Comparison of ENCODE assay signal across 6 cellular contexts in genomic region chr11:61962213-61963015, GRCh38. TPM values are rescaled to one million over a fixed set of nuclear protein-coding genes. Genes with fewer than 3 reads are reported as not detected.
DNase-seq lines count a peak whose midpoint lies in the region; ATAC-seq and TF ChIP-seq lines count a peak whose summit lies in the region.

No MANE protein-coding gene starts in this region.

- H3K27me3 ChIP-seq in endodermal cell (ENCODE audit: control insufficient read depth, insufficient read depth, low read length, poor library complexity, severe bottlenecking) (no peaks in the 10 kb centered on the region), gastrocnemius medialis (no peaks in the 10 kb centered on the region)

- no peak overlapping the region for H3K9ac ChIP-seq in endodermal cell (ENCODE audit: extremely low read depth, low read length, poor library complexity, severe bottlenecking)

- 91 to 96% methylated on average over 9 to 12 of the region's 12 CpGs for WGBS in endodermal cell (ENCODE audit: insufficient coverage in 1 of 2, insufficient read length in 1 of 2), 2 experiments

- H3K27ac ChIP-seq in OCI-LY7 (ENCODE audit: low read depth, low read length, poor library complexity, severe bottlenecking) (no peak overlapping the region), endodermal cell (ENCODE audit: low read depth, low read length) (no peak overlapping the region), gastrocnemius medialis (peak overlapping the region; percentile 93 to 100 (median 99))

- H3K4me3 Mint-ChIP-seq in endodermal cell: no peak overlapping the region

- BruUV-seq in OCI-LY7 (replicated peaks; lab: Mats Ljungman, UMichigan): no TSS peak

- H2AFZ ChIP-seq in OCI-LY7 (ENCODE audit: low read length): no peak overlapping the region

- H3K36me3 ChIP-seq in OCI-LY7 (ENCODE audit: insufficient read depth, low read length): peaks cover 31% of the 10 kb centered on the region
- peaks cover 34% of the 10 kb centered on the region for H3K36me3 ChIP-seq in endodermal cell (ENCODE audit: control insufficient read depth, insufficient read depth, low read length)
- H3K36me3 ChIP-seq in gastrocnemius medialis: peaks cover 0 to 27% of the 10 kb centered on the region in 2 donors

- H3K9me3 Mint-ChIP-seq in endodermal cell: no peaks in the 10 kb centered on the region

- H3K9me3 ChIP-seq in OCI-LY7 (ENCODE audit: low read length) (no peaks in the 10 kb centered on the region), endodermal cell (ENCODE audit: control insufficient read depth, low read length) (no peaks in the 10 kb centered on the region), gastrocnemius medialis (no peaks in the 10 kb centered on the region)

- CTCF ChIA-PET in OCI-LY7 (lab: Charles Lee; ENCODE audit: unreplicated experiment): interaction anchor here (0.5 kb wide), 1 partner anchor 84 kb away, joined by 4 read pairs; no protein-coding TSS in a partner anchor

- H3K4me1 ChIP-seq in OCI-LY7 (ENCODE audit: insufficient read depth, low read length, poor library complexity, severe bottlenecking) (peaks cover 35% of the 10 kb centered on the region), endodermal cell (ENCODE audit: control insufficient read depth, insufficient read depth, low read length) (no peaks in the 10 kb centered on the region), gastrocnemius medialis (peaks cover 39 to 42% of the 10 kb centered on the region in 2 donors)

- H3K4me1 Mint-ChIP-seq in endodermal cell: peaks cover 8% of the 10 kb centered on the region

- in situ Hi-C loops in gastrocnemius medialis (cut with MboI; ENCODE audit: low sequenced_read_pairs in 4 of 4): no loop called here

- POLR2A ChIA-PET in OCI-LY7 (lab: Charles Lee): no interaction called here

- H3K36me3 Mint-ChIP-seq in endodermal cell (ENCODE audit: low read depth): peaks cover 37% of the 10 kb centered on the region

- H3K4me3 ChIP-seq in OCI-LY7 (ENCODE audit: low read depth, low read length, poor library complexity, severe bottlenecking): no peak overlapping the region
- no peak overlapping the region for H3K4me3 ChIP-seq in endodermal cell (ENCODE audit: low read length)
- H3K4me3 ChIP-seq in gastrocnemius medialis: no peak overlapping the region

- H3K9me2 ChIP-seq in OCI-LY7 (ENCODE audit: insufficient read depth, low read length): no peaks in the 10 kb centered on the region

- H4K20me1 ChIP-seq in OCI-LY7 (ENCODE audit: insufficient read depth, low read length): peaks cover 28% of the 10 kb centered on the region

- intact Hi-C loops in OCI-LY7 (cut with micrococcal nuclease; ENCODE audit: unreplicated experiment) (loop anchor here (5.0 kb wide), 1 partner anchor 65 kb away; no protein-coding TSS in a partner anchor), gastrocnemius medialis (cut with DNase I; ENCODE audit: low total_unique reads) (loop anchor here (10.0 kb wide), 1 partner anchor 268 kb away; no protein-coding TSS in a partner anchor)

- H3K27me3 Mint-ChIP-seq in endodermal cell (ENCODE audit: insufficient read depth): no peaks in the 10 kb centered on the region

- H3K79me2 ChIP-seq in OCI-LY7 (ENCODE audit: insufficient read depth, low read depth, low read length): peaks cover 23% of the 10 kb centered on the region

- H3K27ac Mint-ChIP-seq in endodermal cell: peak overlapping the region; percentile 22

- peak overlapping the region; percentile 44; the same call in 1 of the 2 replicates for H3K4me2 ChIP-seq in OCI-LY7 (ENCODE audit: low read length)

- ATAC-seq in gastrocnemius medialis: no peak

- DNase-seq in OCI-LY7 (ENCODE audit: low spot score) (no peak), endodermal cell (peak; percentile 57), gastrocnemius medialis (no peak), middle frontal gyrus (ENCODE audit: extremely low spot score, low spot score) (no peak), DMS153 treated with DMSO at 0.1 percent for 48 hours (lab: John Stamatoyannopoulos, UW; ENCODE audit: unreplicated experiment) (no peak), germinal center (ENCODE audit: low spot score) (no peak)

- no peak for TF ChIP-seq POLR2A in gastrocnemius medialis (IDR thresholded peaks at IDR 0.05)

- TF ChIP-seq CTCF in OCI-LY7 (conservative IDR thresholded peaks at IDR 0.05; ENCODE audit: low read length): no peak
- TF ChIP-seq CTCF in endodermal cell (conservative IDR thresholded peaks at IDR 0.05): no peak
- no peak for TF ChIP-seq CTCF in gastrocnemius medialis (IDR thresholded peaks at IDR 0.05 in 4 of 5, conservative IDR thresholded peaks at IDR 0.05 in 1 of 5)

RNA-seq across cellular contexts. Expression of gene FTH1, which starts 5.0 kb away (rescaled TPM):
- 143 and 153 TPM in 2 replicates for total RNA-seq in OCI-LY7 (2014; rRNA removed; shearing (Covaris generic))
- total RNA-seq in OCI-LY7 (2022) (185 and 245 TPM in 2 replicates), endodermal cell (1,000 to 10,000 TPM; 2,226 to 2,809 TPM), gastrocnemius medialis (1,000 to 10,000 TPM; 1,340 to 3,366 (median 1,705) TPM)
- 2,223 TPM for polyA plus RNA-seq in endodermal cell (2013, experiment 1 of 2)
- polyA plus RNA-seq in endodermal cell (2013, experiment 2 of 2): 2,173 TPM

RNA-seq across cellular contexts. Expression of gene BEST1, which starts 12.3 kb away (rescaled TPM):
- 1.5 and 3.1 TPM in 2 replicates for total RNA-seq in OCI-LY7 (2014; rRNA removed; shearing (Covaris generic))
- total RNA-seq in OCI-LY7 (2022) (1.9 and 3.3 TPM in 2 replicates), endodermal cell (under 1 TPM; 0.26 to 0.40 TPM), gastrocnemius medialis (1 to 10 TPM in 1 of 4 donors, under 1 TPM in 2, not detected in 1; 0.93 to 1.7 (median 0.94) TPM)
- 0.82 TPM for polyA plus RNA-seq in endodermal cell (2013, experiment 1 of 2)
- polyA plus RNA-seq in endodermal cell (2013, experiment 2 of 2): 0.75 TPM

RNA-seq across cellular contexts. Expression of gene RAB3IL1, which starts 45.0 kb away (rescaled TPM):
- not detected in 2 replicates for total RNA-seq in OCI-LY7 (2014; rRNA removed; shearing (Covaris generic))
- total RNA-seq in OCI-LY7 (2022): not detected in 2 replicates
- 10 to 100 TPM in 1 of 2 donors, 1 to 10 TPM in 1; 9.7 to 14.9 TPM for total RNA-seq in endodermal cell
- 8.2 TPM for polyA plus RNA-seq in endodermal cell (2013, experiment 1 of 2)
- polyA plus RNA-seq in endodermal cell (2013, experiment 2 of 2): 3.6 TPM
- 1 to 10 TPM; 3.9 to 5.4 (median 4.9) TPM for total RNA-seq in gastrocnemius medialis

Comparison
In these comparisons a context has a peak if more than half of its experiments do, and no peak if none do; other contexts are left out.
1. H3K27ac ChIP-seq: peak in gastrocnemius medialis (4 of 4); none in OCI-LY7 (single experiment) and endodermal cell (single experiment).
2. RNA of gene FTH1, which starts 5.0 kb away (total RNA-seq): 2,226 to 2,809 TPM in endodermal cell and 1,340 to 3,366 TPM in gastrocnemius medialis; 143 to 245 TPM in OCI-LY7; every median in the first group is over 4 times any median in the second.
3. RNA of gene RAB3IL1, which starts 45.0 kb away (total RNA-seq): 9.7 to 14.9 TPM in endodermal cell and 3.9 to 5.4 TPM in gastrocnemius medialis; not detected in OCI-LY7; every median in the first group is over 4 times any median in the second.